16 cellular contexts compared by ENCODE assay signal in genomic region chrX:122868626-122869025, GRCh38.
DNase-seq lines count a peak whose midpoint lies in the region; ATAC-seq and TF ChIP-seq lines count a peak whose summit lies in the region.
"Had no signal": no experiment of that assay in that cellular context is flagged by ENCODE, and none has a peak within 500 bp of the region (broad histone marks: within the 10 kb centered on the region; RNA-seq: fewer than 3 reads in every experiment).

No MANE protein-coding gene starts in this region.

- no peaks in the 10 kb centered on the region for H3K9me2 ChIP-seq in hepatocyte (replicated peaks; ENCODE audit: insufficient read depth)

- H3K27ac ChIP-seq in hepatocyte (no peak overlapping the region), lower lobe of right lung (no peak overlapping the region)
- H3K27ac ChIP-seq: A549 had no signal

- no peak for TF ChIP-seq CTCF in hepatocyte (IDR thresholded peaks at IDR 0.05; ENCODE audit: poor library complexity)
- TF ChIP-seq CTCF in lower lobe of right lung (IDR thresholded peaks at IDR 0.05) = no peak

- no peak overlapping the region for H3K4me2 ChIP-seq in hepatocyte
- H3K4me2 ChIP-seq: A549 had no signal

- no peaks in the 10 kb centered on the region for H3K9me3 ChIP-seq in hepatocyte (ENCODE audit: low read depth)
- H3K9me3 ChIP-seq in lower lobe of right lung = no peaks in the 10 kb centered on the region
- H3K9me3 ChIP-seq: A549 had no signal

- no peak for ATAC-seq in lower lobe of right lung
- ATAC-seq: A549, HepG2, Panc1 had no signal

- WGBS in hepatocyte (ENCODE audit: low lambda C conversion rate, missing lambda C conversion rate) = 67% methylated on average over 1 of the region's 1 CpG

- no peaks in the 10 kb centered on the region for H4K20me1 ChIP-seq in hepatocyte (ENCODE audit: insufficient read depth, poor library complexity, severe bottlenecking)

- no peaks in the 10 kb centered on the region for H3K36me3 ChIP-seq in hepatocyte (replicated peaks; ENCODE audit: insufficient read depth, low read depth)
- no peaks in the 10 kb centered on the region for H3K36me3 ChIP-seq in lower lobe of right lung

- intact Hi-C loops in lower lobe of right lung (cut with DNase I) = no loop called here

- H3K4me3 ChIP-seq in hepatocyte = no peak overlapping the region
- H3K4me3 ChIP-seq in lower lobe of right lung = no peak overlapping the region
- H3K4me3 ChIP-seq: A549 had no signal

- no peaks in the 10 kb centered on the region for H3K79me2 ChIP-seq in hepatocyte

- H3K4me1 ChIP-seq in hepatocyte (ENCODE audit: insufficient read depth) (peaks cover 4% of the 10 kb centered on the region), lower lobe of right lung (no peaks in the 10 kb centered on the region)
- H3K4me1 ChIP-seq: A549 had no signal

- no peaks in the 10 kb centered on the region for H3K27me3 ChIP-seq in hepatocyte
- no peaks in the 10 kb centered on the region for H3K27me3 ChIP-seq in lower lobe of right lung (ENCODE audit: low read depth)

- DNase-seq in EH (ENCODE audit: low read depth) = peak; percentile 55
- DNase-seq in amniotic epithelial cell (ENCODE audit: low read depth) = peak; percentile 0
- peak; percentile 15 for DNase-seq in left kidney (ENCODE audit: low read depth, low spot score)
- peak; percentile 13 for DNase-seq in stromal cell of bone marrow (ENCODE audit: low read depth)
- DNase-seq in hepatocyte (ENCODE audit: low spot score) = no peak
- DNase-seq in NCI-H524 (lab: John Stamatoyannopoulos, UW) = no peak
- no peak for DNase-seq in lower lobe of right lung
- DNase-seq: H7, NCI-H1417, NCI-H2029, NCI-H2171 treated with DMSO at 0.1 percent for 48 hours, NCI-H82, Right ventricle myocardium superior had no signal

- H2AFZ ChIP-seq in hepatocyte = no peak overlapping the region

Comparison
In these comparisons a context has a peak if more than half of its experiments do, and no peak if none do; other contexts are left out.
1. DNase-seq: peak in EH (single experiment), amniotic epithelial cell (single experiment), left kidney (single experiment) and stromal cell of bone marrow (single experiment); none in hepatocyte (single experiment), NCI-H524 (0 of 2) and lower lobe of right lung (single experiment).